In genomic region chr17:40949406-40949805, GRCh38 we compare ENCODE assay signal across 21 cellular contexts. TPM values are rescaled to one million over a fixed set of nuclear protein-coding genes. Genes with fewer than 3 reads are reported as not detected.
A peak's percentile ranks its signal among the peaks of the same experiment; 100 is the strongest.
DNase-seq lines count a peak whose midpoint lies in the region; ATAC-seq and FAIRE-seq lines count a peak whose summit lies in the region.
"Had no signal": no experiment of that assay in that cellular context is flagged by ENCODE, and none has a peak within 500 bp of the region (broad histone marks: within the 10 kb centered on the region; RNA-seq: fewer than 3 reads in every experiment).

No MANE protein-coding gene starts in this region.

- H3K36me3 Mint-ChIP-seq in T-cell = no peaks in the 10 kb centered on the region
- H3K36me3 Mint-ChIP-seq: CD8-positive, alpha-beta T cell had no signal

- no peak overlapping the region for H3K27ac ChIP-seq in small intestine (ENCODE audit: low read depth in 1 of 2, low read length in 1 of 2)
- H3K27ac ChIP-seq: left ventricle myocardium inferior, psoas muscle, SJSA1, uterus had no signal

- H3K27ac Mint-ChIP-seq in T-cell = no peak overlapping the region
- H3K27ac Mint-ChIP-seq: CD8-positive, alpha-beta T cell had no signal

- ATAC-seq in left colon (peak; percentile 56), T-cell (replicated peaks in 1 of 4) (no peak), GM21529 (IDR thresholded peaks at IDR 0.05; ENCODE audit: unreplicated experiment) (no peak)
- ATAC-seq: CD8-positive, alpha-beta T cell had no signal

- peak; percentile 10 for DNase-seq in NCI-H345 (lab: John Stamatoyannopoulos, UW)
- no peak for DNase-seq in NCI-H345 treated with DMSO at 0.1 percent for 48 hours (lab: John Stamatoyannopoulos, UW; ENCODE audit: unreplicated experiment)
- DNase-seq in NCI-H69 (lab: John Stamatoyannopoulos, UW) = peak; percentile 81
- no peak for DNase-seq in left colon
- peak; percentile 83 for DNase-seq in small intestine
- DNase-seq in T-cell = no peak
- no peak for DNase-seq in NCI-H226
- DNase-seq: activated CD4-positive, alpha-beta T cell treated with anti-CD3 and anti-CD28 coated beads for 4 hours; activated CD8-positive, alpha-beta memory T cell treated with anti-CD3 and anti-CD28 coated beads, Interleukin-2, amount 50 U/mL, for 4 hours; anterior cingulate cortex; CD8-positive, alpha-beta T cell; left ventricle myocardium inferior; naive B cell; NCI-H2029 treated with DMSO at 0.1 percent for 48 hours; psoas muscle; T1000; uterus had no signal

- no peaks in the 10 kb centered on the region for H3K36me3 ChIP-seq in small intestine (ENCODE audit: control insufficient read depth in 2 of 2, insufficient read depth in 2 of 2, low read length in 2 of 2)
- H3K36me3 ChIP-seq: left ventricle myocardium inferior, SJSA1, uterus had no signal

- WGBS in small intestine, 3 donors = 7 to 24% (median 15%) methylated on average over 10 of the region's 10 CpGs

- no peaks in the 10 kb centered on the region for H3K9me3 ChIP-seq in small intestine (ENCODE audit: control insufficient read depth, low read depth)
- H3K9me3 ChIP-seq: left ventricle myocardium inferior, psoas muscle, SJSA1, uterus had no signal

- peaks cover 0 to 1% of the 10 kb centered on the region in 2 donors for H3K27me3 ChIP-seq in small intestine (ENCODE audit: control insufficient read depth in 2 of 2, insufficient read depth in 2 of 2, low read length in 2 of 2)
- H3K27me3 ChIP-seq: SJSA1 had no signal

- CTCF ChIA-PET in T-cell (lab: Charles Lee) = no interaction called here

- FAIRE-seq in small intestine (lab: Jason Lieb, UNC) = no peak
- FAIRE-seq: endometrium had no signal

- H3K4me1 Mint-ChIP-seq in T-cell = peaks cover 0 to 2% (median 0%) of the 10 kb centered on the region in 3 donors

- H3K9me3 Mint-ChIP-seq in T-cell = no peaks in the 10 kb centered on the region
- H3K9me3 Mint-ChIP-seq: CD8-positive, alpha-beta T cell; naive B cell had no signal

- no peaks in the 10 kb centered on the region for H3K4me1 ChIP-seq in small intestine (ENCODE audit: control insufficient read depth in 2 of 2, insufficient read depth in 1 of 2, low read depth in 1 of 2, low read length in 1 of 2)
- H3K4me1 ChIP-seq: left ventricle myocardium inferior, SJSA1, uterus had no signal

- intact Hi-C loops in left colon (cut with DNase I, micrococcal nuclease) = no loop called here

- H3K4me3 ChIP-seq in small intestine (ENCODE audit: low read depth in 1 of 2, low read length in 2 of 2) = no peak overlapping the region
- H3K4me3 ChIP-seq: left ventricle myocardium inferior, psoas muscle, SJSA1, uterus had no signal

- H3K4me3 Mint-ChIP-seq in T-cell = no peak overlapping the region
- H3K4me3 Mint-ChIP-seq: CD8-positive, alpha-beta T cell had no signal

- H3K27me3 Mint-ChIP-seq in T-cell = peaks cover 61 to 81% of the 10 kb centered on the region in 2 donors

- POLR2A ChIA-PET in T-cell (lab: Charles Lee) = interaction anchor here in 1 of 2 donors (0.7 kb wide), 1 partner anchor 17 kb away, joined by 5 read pairs; no protein-coding TSS in a partner anchor

RNA-seq across cellular contexts. Expression of gene KRT23, which starts 12.0 kb away (rescaled TPM):
- under 1 TPM in 1 of 2 donors, not detected in 1; 0.28 TPM for total RNA-seq in left colon
- polyA plus RNA-seq in small intestine = under 1 TPM in 1 of 3 donors, not detected in 2; 0.82 TPM
- total RNA-seq in T-cell = not detected
- total RNA-seq: CD8-positive, alpha-beta T cell; SJSA1 had no signal

RNA-seq across cellular contexts. Expression of gene KRT39, which starts 17.3 kb away (rescaled TPM):
- not detected for total RNA-seq in left colon
- polyA plus RNA-seq in small intestine = under 1 TPM in 1 of 3 donors, not detected in 2; 0.03 TPM
- not detected for total RNA-seq in T-cell
- total RNA-seq: CD8-positive, alpha-beta T cell; left ventricle myocardium inferior; psoas muscle; SJSA1; uterus had no signal
- polyA plus RNA-seq: psoas muscle had no signal

RNA-seq across cellular contexts. Expression of gene KRT40, which starts 34.7 kb away (rescaled TPM):
- under 1 TPM; 0.21 to 0.39 TPM for total RNA-seq in left colon
- polyA plus RNA-seq in small intestine = under 1 TPM in 2 of 3 donors, not detected in 1; 0.10 to 0.45 TPM
- not detected for total RNA-seq in T-cell
- total RNA-seq: CD8-positive, alpha-beta T cell; left ventricle myocardium inferior; psoas muscle; SJSA1 had no signal
- polyA plus RNA-seq: AG04450, psoas muscle had no signal

RNA-seq across cellular contexts. Expression of gene KRTAP3-3, which starts 44.6 kb away (rescaled TPM):
- not detected for total RNA-seq in left colon
- polyA plus RNA-seq in small intestine = not detected
- total RNA-seq in T-cell = not detected
- total RNA-seq: CD8-positive, alpha-beta T cell; left ventricle myocardium inferior; psoas muscle; SJSA1; uterus had no signal
- polyA plus RNA-seq: AG04450, psoas muscle had no signal

RNA-seq across cellular contexts. Expression of gene KRTAP3-2, which starts 50.3 kb away (rescaled TPM):
- total RNA-seq in left colon (not detected), T-cell (not detected)
- polyA plus RNA-seq in small intestine = not detected
- total RNA-seq: CD8-positive, alpha-beta T cell; left ventricle myocardium inferior; psoas muscle; SJSA1; uterus had no signal
- polyA plus RNA-seq: AG04450, psoas muscle had no signal

Comparison
In these comparisons a context has a peak if more than half of its experiments do, and no peak if none do; other contexts are left out.
1. DNase-seq: peak in NCI-H345 (single experiment), NCI-H69 (single experiment) and small intestine (single experiment); none in NCI-H345 treated with DMSO at 0.1 percent for 48 hours (single experiment), left colon (0 of 2), T-cell (0 of 34) and NCI-H226 (single experiment).